17 cellular contexts compared by ENCODE assay signal in the genomic region with DNA sequence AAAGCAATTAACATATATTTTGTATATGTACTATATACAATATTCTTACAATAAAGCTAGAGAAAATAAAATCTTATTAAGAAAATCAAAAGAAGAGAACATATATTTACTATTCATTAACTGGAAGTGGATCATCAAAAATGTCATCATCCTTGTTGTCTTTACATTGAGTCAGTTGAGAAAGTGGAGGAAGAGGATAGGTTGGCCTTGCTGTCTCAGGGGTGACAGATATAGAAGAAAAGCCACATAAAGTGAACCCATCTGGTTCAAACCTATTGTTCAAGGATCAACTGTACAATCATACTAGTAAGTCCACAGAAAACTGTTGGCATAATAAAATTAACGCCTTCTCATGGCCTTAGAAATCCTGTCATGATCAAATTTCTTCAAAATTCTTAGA.
"Had no signal": no experiment of that assay in that cellular context is flagged by ENCODE, and none has a peak within 500 bp of the region (broad histone marks: within the 10 kb centered on the region; RNA-seq: fewer than 3 reads in every experiment).

No MANE protein-coding gene starts in this region.

- FAIRE-seq: urothelium cell line had no signal

- H3K36me3 ChIP-seq: esophagus squamous epithelium, heart left ventricle, right atrium auricular region, suprapubic skin, thyroid gland had no signal

- H3K9me3 Mint-ChIP-seq: natural killer cell had no signal

- H3K4me3 ChIP-seq: esophagus squamous epithelium, heart left ventricle, right atrium auricular region, suprapubic skin, thyroid gland had no signal

- ATAC-seq: natural killer cell had no signal

- H3K27me3 Mint-ChIP-seq: type B pancreatic cell had no signal

- H3K36me3 Mint-ChIP-seq: natural killer cell had no signal

- H3K27me3 ChIP-seq: esophagus squamous epithelium, heart left ventricle, right atrium auricular region, suprapubic skin, thyroid gland had no signal

- H3K27ac ChIP-seq: esophagus squamous epithelium, heart left ventricle, right atrium auricular region, suprapubic skin, thyroid gland had no signal

- H3K9me3 ChIP-seq: esophagus squamous epithelium, right atrium auricular region, suprapubic skin, thyroid gland had no signal

- DNase-seq: effector memory CD4-positive, alpha-beta T cell; esophagus squamous epithelium; foreskin melanocyte; heart left ventricle; hypothalamus; kidney glomerular epithelial cell; natural killer cell; posterior cingulate gyrus; small intestine; stimulated activated CD4-positive, alpha-beta T cell treated with anti-CD3 and anti-CD28 coated beads, Interleukin-12 subunit alpha, Interleukin-12 subunit beta, amount 100 ng/mL, for 4 hours; stimulated activated naive CD4-positive, alpha-beta T cell treated with Interleukin-2 at 50 U/mL for 16 hours; thyroid gland had no signal

- H3K4me3 Mint-ChIP-seq: natural killer cell, neural crest cell, type B pancreatic cell had no signal

- H3K27ac Mint-ChIP-seq: natural killer cell had no signal
